Comparison of ENCODE assay signal across 23 cellular contexts in the genomic region with DNA sequence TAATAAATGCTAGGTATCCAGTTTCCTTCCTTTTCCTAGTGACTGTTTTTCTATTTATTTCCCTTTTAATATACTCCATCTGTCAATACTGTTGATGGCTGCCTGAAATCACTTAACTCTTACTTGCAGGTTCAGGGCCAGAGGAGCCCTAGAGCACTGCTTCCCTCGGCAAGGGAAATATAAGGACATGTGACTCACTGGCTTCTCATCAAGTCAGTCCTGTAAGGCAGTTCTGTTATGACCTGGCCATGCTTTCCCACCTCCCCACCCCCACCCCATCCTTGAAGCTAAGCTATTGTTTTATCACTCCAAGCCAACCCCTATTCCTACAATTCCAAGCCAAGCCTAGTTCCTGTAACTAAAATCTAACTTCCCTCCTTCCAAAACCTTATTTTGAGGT.
"Had no signal": no experiment of that assay in that cellular context is flagged by ENCODE, and none has a peak within 500 bp of the region (broad histone marks: within the 10 kb centered on the region; RNA-seq: fewer than 3 reads in every experiment).

No MANE protein-coding gene starts in this region.

- H3K4me1 ChIP-seq: breast epithelium, left ventricle myocardium inferior, spleen, suprapubic skin had no signal

- H3K9me3 ChIP-seq: breast epithelium, esophagus muscularis mucosa, mucosa of descending colon, suprapubic skin, tibial nerve had no signal

- H3K4me3 ChIP-seq: breast epithelium, esophagus muscularis mucosa, left ventricle myocardium inferior, lung, mucosa of descending colon, spleen, suprapubic skin, tibial nerve had no signal

- ATAC-seq: activated CD8-positive, alpha-beta T cell treated with anti-CD3 and anti-CD28 coated beads for 36 hours; activated T-cell treated with anti-CD3 and anti-CD28 coated beads, Interleukin-2, amount 50 U/mL, for 4 hours; activated T-helper 17 cell treated with anti-CD3 and anti-CD28 coated beads, Interleukin-2, amount 50 U/mL, for 72 hours; mucosa of descending colon; natural killer cell treated with Interleukin-12 subunit alpha and Interleukin-12 subunit beta and Interleukin-15 and Interleukin-18, amount 100 ng/mL, for 72 hours; right cardiac atrium had no signal

- DNase-seq: activated CD4-positive, alpha-beta T cell treated with anti-CD3 and anti-CD28 coated beads, Interleukin-2, amount 50 U/mL, for 1 hour; activated CD4-positive, CD25-positive, alpha-beta regulatory T cell treated with anti-CD3 and anti-CD28 coated beads, Interleukin-2, amount 50 U/mL, for 72 hours; activated CD8-positive, alpha-beta T cell treated with anti-CD3 and anti-CD28 coated beads for 36 hours; activated gamma-delta T cell treated with Interleukin-2 at 50 U/mL for 16 hours; activated naive CD4-positive, alpha-beta T cell treated with anti-CD3 and anti-CD28 coated beads, Interleukin-2, amount 50 U/mL, for 16 hours; activated T-cell treated with anti-CD3 and anti-CD28 coated beads, Interleukin-2, amount 50 U/mL, for 4 hours; amniotic stem cell; central memory CD4-positive, alpha-beta T cell; foreskin melanocyte; left ventricle myocardium inferior; mucosa of descending colon; posterior cingulate gyrus; right cardiac atrium; spleen; stimulated activated naive CD4-positive, alpha-beta T cell had no signal

- H3K27ac ChIP-seq: breast epithelium, esophagus muscularis mucosa, left ventricle myocardium inferior, spleen, suprapubic skin, tibial nerve, VCaP had no signal

- H3K27me3 ChIP-seq: breast epithelium, esophagus muscularis mucosa, spleen, suprapubic skin, tibial nerve had no signal

- H3K36me3 ChIP-seq: breast epithelium, esophagus muscularis mucosa, left ventricle myocardium inferior, spleen, suprapubic skin, tibial nerve had no signal
